22 cellular contexts compared by ENCODE assay signal in the genomic region with DNA sequence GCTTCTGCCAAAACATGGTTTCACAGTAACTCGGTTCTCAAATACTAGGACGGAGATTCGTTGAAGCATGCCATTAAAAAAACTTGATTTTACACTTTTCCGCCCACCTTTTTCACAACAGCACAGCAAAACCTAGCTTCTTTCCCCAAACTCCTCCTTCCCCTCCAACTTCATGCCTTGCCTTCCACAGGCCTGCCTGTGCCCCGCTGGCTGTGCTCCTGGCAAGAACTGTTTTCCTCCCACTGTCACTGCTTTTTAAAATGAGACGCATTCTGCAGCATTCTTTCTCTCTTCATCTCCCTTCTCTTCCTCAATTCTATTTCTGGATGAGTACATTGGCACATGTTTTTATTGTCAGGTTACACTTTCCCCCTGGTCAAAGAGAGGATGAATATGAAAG.
"Had no signal": no experiment of that assay in that cellular context is flagged by ENCODE, and none has a peak within 500 bp of the region (broad histone marks: within the 10 kb centered on the region; RNA-seq: fewer than 3 reads in every experiment).

No MANE protein-coding gene starts in this region.

- DNase-seq: IMR-90, Karpas-422, KG1, MG63, NCI-H1092, NCI-H1105 treated with DMSO at 0.1 percent for 48 hours, NCI-H1417 treated with DMSO at 0.1 percent for 48 hours, NCI-H146, NCI-H1694 treated with DMSO at 0.1 percent for 48 hours, NCI-H1930, NCI-H2081 treated with DMSO at 0.1 percent for 48 hours, NCI-H2171, NCI-H226, NCI-H446, NCI-H510A, NCI-H524 treated with DMSO at 0.1 percent for 48 hours, NCI-H69, NCI-H774, Right ventricle myocardium superior, RPMI8226, SIG-M5 had no signal

- ATAC-seq: HepG2 had no signal
